Comparison of ENCODE assay signal across 8 cellular contexts in genomic region chr2:187982668-187983067, GRCh38.
DNase-seq lines count a peak whose midpoint lies in the region; ATAC-seq and TF ChIP-seq lines count a peak whose summit lies in the region.

No MANE protein-coding gene starts in this region.

- TF ChIP-seq EP300 in stomach (IDR thresholded peaks at IDR 0.05): no peak

- no peaks in the 10 kb centered on the region for H3K27me3 Mint-ChIP-seq in activated T-helper 17 cell treated with anti-CD3 and anti-CD28 coated beads, Interleukin-2, amount 50 U/mL, for 72 hours

- peak overlapping the region; percentile 80 for H3K27ac ChIP-seq in BLaER1
- H3K27ac ChIP-seq in mammary epithelial cell (ENCODE audit: insufficient read depth, low read depth, low read length): no peak overlapping the region
- no peak overlapping the region for H3K27ac ChIP-seq in stomach

- no peaks in the 10 kb centered on the region for H3K9me3 Mint-ChIP-seq in activated T-helper 17 cell treated with anti-CD3 and anti-CD28 coated beads, Interleukin-2, amount 50 U/mL, for 72 hours

- H3K36me3 ChIP-seq in BLaER1: no peaks in the 10 kb centered on the region
- no peaks in the 10 kb centered on the region for H3K36me3 ChIP-seq in mammary epithelial cell (ENCODE audit: insufficient read depth, low read length)
- H3K36me3 ChIP-seq in stomach: no peaks in the 10 kb centered on the region

- BruUV-seq in mammary epithelial cell (replicated peaks; lab: Mats Ljungman, UMichigan): no TSS peak

- H3K4me2 ChIP-seq in BLaER1 (peak overlapping the region; percentile 77), mammary epithelial cell (ENCODE audit: insufficient read depth, low read depth, low read length) (no peak overlapping the region)

- DNase-seq in HS-5 (ENCODE audit: low read depth) (peak; percentile 51), mammary epithelial cell (peak; percentile 56), Ammon's horn (ENCODE audit: low spot score) (no peak), stomach (no peak), NCI-H526 (lab: John Stamatoyannopoulos, UW) (no peak)

- CTCF ChIA-PET in mammary epithelial cell (lab: Charles Lee; ENCODE audit: low non-redundant PET): no interaction called here

- ATAC-seq in GM21526 (IDR thresholded peaks at IDR 0.05; ENCODE audit: low FRiP score, unreplicated experiment): peak; percentile 95
- no peak for ATAC-seq in activated T-helper 17 cell treated with anti-CD3 and anti-CD28 coated beads, Interleukin-2, amount 50 U/mL, for 72 hours (replicated peaks)

- no peak overlapping the region for H3K4me3 Mint-ChIP-seq in activated T-helper 17 cell treated with anti-CD3 and anti-CD28 coated beads, Interleukin-2, amount 50 U/mL, for 72 hours

- H4K20me1 ChIP-seq in BLaER1 (no peaks in the 10 kb centered on the region), mammary epithelial cell (ENCODE audit: insufficient read depth, low read length) (no peaks in the 10 kb centered on the region)

- H3K4me1 ChIP-seq in BLaER1: peaks cover 64% of the 10 kb centered on the region
- H3K4me1 ChIP-seq in mammary epithelial cell (ENCODE audit: insufficient read depth, low read length): peaks cover 9% of the 10 kb centered on the region
- peaks cover 0 to 13% (median 2%) of the 10 kb centered on the region in 4 donors for H3K4me1 ChIP-seq in stomach

- H3K27ac Mint-ChIP-seq in activated T-helper 17 cell treated with anti-CD3 and anti-CD28 coated beads, Interleukin-2, amount 50 U/mL, for 72 hours: no peak overlapping the region

- H3K4me1 Mint-ChIP-seq in activated T-helper 17 cell treated with anti-CD3 and anti-CD28 coated beads, Interleukin-2, amount 50 U/mL, for 72 hours: no peaks in the 10 kb centered on the region

- WGBS in mammary epithelial cell (ENCODE audit: low coverage, missing lambda C conversion rate): 0% methylated on average over 1 of the region's 1 CpG
- whole genome bisulfite sequencing in stomach, 5 donors: 10 to 27% (median 16%) methylated on average over 1 of the region's 1 CpG

- dilution Hi-C loops in mammary epithelial cell (cut with HindIII; ENCODE audit: low sequenced_read_pairs): no loop called here

- intact Hi-C loops in mammary epithelial cell (cut with micrococcal nuclease) (no loop called here), stomach (cut with DNase I; ENCODE audit: low total_unique reads) (no loop called here)

- no peak overlapping the region for H3K9ac ChIP-seq in BLaER1
- no peak overlapping the region for H3K9ac ChIP-seq in mammary epithelial cell (ENCODE audit: insufficient read depth, low read length)

- no peak overlapping the region for H2AFZ ChIP-seq in mammary epithelial cell (ENCODE audit: low read depth, low read length)

- TF ChIP-seq CTCF in mammary epithelial cell (conservative IDR thresholded peaks at IDR 0.05 in 1 of 2, IDR thresholded peaks at IDR 0.05 in 1 of 2; ENCODE audit: extremely low read depth in 1 of 2, insufficient read depth in 1 of 2, low read depth in 1 of 2, low read length in 2 of 2) (no peak), stomach (IDR thresholded peaks at IDR 0.05) (no peak)

- no peaks in the 10 kb centered on the region for H3K36me3 Mint-ChIP-seq in activated T-helper 17 cell treated with anti-CD3 and anti-CD28 coated beads, Interleukin-2, amount 50 U/mL, for 72 hours (ENCODE audit: low read depth)

- no peak for TF ChIP-seq POLR2A in stomach (IDR thresholded peaks at IDR 0.05)

- H3K9me3 ChIP-seq in BLaER1 (no peaks in the 10 kb centered on the region), mammary epithelial cell (replicated peaks; ENCODE audit: insufficient read depth, low read length) (no peaks in the 10 kb centered on the region), stomach (no peaks in the 10 kb centered on the region)

- in situ Hi-C loops in mammary epithelial cell (cut with MboI; ENCODE audit: low sequenced_read_pairs in 2 of 2): no loop called here

- H3K27me3 ChIP-seq in BLaER1 (no peaks in the 10 kb centered on the region), mammary epithelial cell (ENCODE audit: insufficient read depth, low read length) (no peaks in the 10 kb centered on the region), stomach (no peaks in the 10 kb centered on the region)

- H3K4me3 ChIP-seq in BLaER1 (no peak overlapping the region), mammary epithelial cell (replicated peaks in 1 of 3; ENCODE audit: insufficient read depth in 1 of 3, low read depth in 2 of 3, low read length in 3 of 3) (no peak overlapping the region), stomach (no peak overlapping the region)

- H3K79me2 ChIP-seq in mammary epithelial cell (ENCODE audit: insufficient read depth, low read length): no peaks in the 10 kb centered on the region

Comparison
In these comparisons a context has a peak if more than half of its experiments do, and no peak if none do; other contexts are left out.
1. DNase-seq: peak in HS-5 (single experiment) and mammary epithelial cell (single experiment); none in Ammon's horn (single experiment), stomach (single experiment) and NCI-H526 (0 of 2).